ENCODE assay signal across 24 cellular contexts in the genomic region with DNA sequence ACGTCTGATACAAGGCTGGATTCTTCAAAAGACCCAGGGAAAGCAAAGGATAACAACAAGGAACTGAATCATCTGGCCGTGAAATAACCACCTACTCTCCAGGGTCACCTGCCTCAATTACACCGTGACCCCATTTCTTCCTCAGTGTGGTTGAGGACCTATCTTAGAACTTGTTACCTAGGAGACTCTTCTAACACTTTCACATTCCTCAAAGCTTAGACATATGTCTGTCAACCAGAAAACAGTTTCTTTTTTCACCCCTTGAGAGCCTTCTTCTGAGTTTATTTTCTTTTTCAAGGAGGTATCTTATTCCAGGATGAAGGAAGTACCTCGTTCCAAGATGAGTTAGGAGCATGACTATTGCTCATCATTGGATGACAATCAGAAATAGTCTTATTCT.
DNase-seq lines count a peak whose midpoint lies in the region; ATAC-seq, FAIRE-seq and TF ChIP-seq lines count a peak whose summit lies in the region.
"Had no signal": no experiment of that assay in that cellular context is flagged by ENCODE, and none has a peak within 500 bp of the region (broad histone marks: within the 10 kb centered on the region; RNA-seq: fewer than 3 reads in every experiment).

No MANE protein-coding gene starts in this region.

- H3K4me1 ChIP-seq in ACC112 (ENCODE audit: control insufficient read depth, insufficient read depth, low read length, unreplicated experiment): peaks cover 25% of the 10 kb centered on the region
- H3K4me1 ChIP-seq in GM23248 (ENCODE audit: insufficient read depth): peaks cover 23% of the 10 kb centered on the region
- no peaks in the 10 kb centered on the region for H3K4me1 ChIP-seq in OCI-LY7 (ENCODE audit: insufficient read depth, low read length, poor library complexity, severe bottlenecking)

- intact Hi-C loops in OCI-LY7 (cut with micrococcal nuclease; ENCODE audit: unreplicated experiment): no loop called here

- H2AFZ ChIP-seq in ACC112 (ENCODE audit: low read length, unreplicated experiment): peak overlapping the region; percentile 48
- H2AFZ ChIP-seq in GM23248: no peak overlapping the region
- H2AFZ ChIP-seq in OCI-LY7 (ENCODE audit: low read length): no peak overlapping the region

- POLR2A ChIA-PET in OCI-LY7 (lab: Charles Lee): interaction anchor here (0.6 to 1.9 kb wide), 4 partner anchors 9 to 132 kb away, joined by 3 to 7 read pairs (median 3); no protein-coding TSS in a partner anchor

- DNase-seq in GM23248 (peak; percentile 15), RCC 7860 (ENCODE audit: low spot score) (peak; percentile 82), kidney epithelial cell (ENCODE audit: low read depth) (peak; percentile 86), H7 (no peak), OCI-LY7 (ENCODE audit: low spot score) (no peak), GM19240 (ENCODE audit: insufficient read length, low spot score) (no peak)
- DNase-seq: activated CD4-positive, alpha-beta T cell treated with anti-CD3 and anti-CD28 coated beads, Interleukin-2, amount 10 ng/mL, durations not matched to agents 7 days and 5 days; activated effector memory CD4-positive, alpha-beta T cell treated with anti-CD3 and anti-CD28 coated beads, Interleukin-2, amount 50 U/mL, for 16 hours; caudate nucleus; GDM1; natural killer cell; NCI-H1417 treated with DMSO at 0.1 percent for 48 hours; NCI-H526; stimulated activated CD4-positive, alpha-beta T cell treated with anti-CD3 and anti-CD28 coated beads, Interleukin-2, amount 100 ng/mL, for 24 hours; stimulated activated naive CD4-positive, alpha-beta T cell; T-helper 1 cell had no signal

- peaks cover 13% of the 10 kb centered on the region; the same call in 1 of the 2 replicates for H3F3A ChIP-seq in GM23248 (ENCODE audit: insufficient read depth)

- no peak overlapping the region for H3K9ac ChIP-seq in GM23248

- H3K9me2 ChIP-seq in GM23248 (ENCODE audit: insufficient read depth) (no peaks in the 10 kb centered on the region), OCI-LY7 (ENCODE audit: insufficient read depth, low read length) (no peaks in the 10 kb centered on the region)

- no peak for ATAC-seq in GM18502 (IDR thresholded peaks at IDR 0.05; ENCODE audit: poor library complexity, unreplicated experiment)
- ATAC-seq: HepG2, natural killer cell had no signal

- peaks cover 64% of the 10 kb centered on the region for H3K79me2 ChIP-seq in ACC112 (ENCODE audit: control insufficient read depth, insufficient read depth, low read length, unreplicated experiment)
- peaks cover 100% of the 10 kb centered on the region for H3K79me2 ChIP-seq in GM23248 (ENCODE audit: insufficient read depth)
- H3K79me2 ChIP-seq in OCI-LY7 (ENCODE audit: insufficient read depth, low read depth, low read length): no peaks in the 10 kb centered on the region

- no peaks in the 10 kb centered on the region for H3K27me3 ChIP-seq in ACC112 (ENCODE audit: insufficient read depth, low read length)
- no peaks in the 10 kb centered on the region for H3K27me3 ChIP-seq in GM23248 (replicated peaks; ENCODE audit: insufficient read depth)
- H3K27me3 ChIP-seq in kidney epithelial cell (ENCODE audit: control insufficient read depth, insufficient read depth, low read length): no peaks in the 10 kb centered on the region
- H3K27me3 ChIP-seq in H7 (ENCODE audit: control insufficient read depth, insufficient read depth, low read length): no peaks in the 10 kb centered on the region

- H3K9me3 ChIP-seq in GM23248 (ENCODE audit: low read depth) (no peaks in the 10 kb centered on the region), OCI-LY7 (ENCODE audit: low read length) (no peaks in the 10 kb centered on the region)
- H3K9me3 ChIP-seq: thoracic aorta had no signal

- H3K27ac ChIP-seq in ACC112 (ENCODE audit: low read depth, low read length) (peak overlapping the region; percentile 87), GM23248 (no peak overlapping the region), OCI-LY7 (ENCODE audit: low read depth, low read length, poor library complexity, severe bottlenecking) (no peak overlapping the region)
- H3K27ac ChIP-seq: C4-2B, thoracic aorta had no signal

- CTCF ChIA-PET in OCI-LY7 (lab: Charles Lee; ENCODE audit: unreplicated experiment): no interaction called here

- H4K20me1 ChIP-seq in GM23248 (ENCODE audit: insufficient read depth): no peaks in the 10 kb centered on the region
- H4K20me1 ChIP-seq in OCI-LY7 (ENCODE audit: insufficient read depth, low read length): no peaks in the 10 kb centered on the region

- WGBS in GM23248 (ENCODE audit: low coverage in 1 of 2, low lambda C conversion rate in 2 of 2, missing lambda C conversion rate in 2 of 2), 2 experiments: 71 to 77% methylated on average over 4 of the region's 4 CpGs

- no peak overlapping the region for H3K4me2 ChIP-seq in GM23248 (ENCODE audit: unreplicated experiment)
- no peak overlapping the region for H3K4me2 ChIP-seq in OCI-LY7 (ENCODE audit: low read length)

- no TSS peak for BruUV-seq in OCI-LY7 (replicated peaks; lab: Mats Ljungman, UMichigan)

- FAIRE-seq in RCC 7860 (lab: Jason Lieb, UNC): peak; percentile 81
- FAIRE-seq: frontal cortex, H1, HepG2 had no signal

- in situ Hi-C loops in GM23248 (cut with MboI): loop anchor here (25.0 kb wide), 1 partner anchor 400 kb away; no protein-coding TSS in a partner anchor

- H3K4me3 ChIP-seq in ACC112 (ENCODE audit: low read depth, low read length) (peak overlapping the region; percentile 59), GM23248 (no peak overlapping the region), kidney epithelial cell (ENCODE audit: low read depth, low read length) (no peak overlapping the region), H7 (ENCODE audit: insufficient read depth, low read depth, low read length) (no peak overlapping the region), OCI-LY7 (ENCODE audit: low read depth, low read length, poor library complexity, severe bottlenecking) (no peak overlapping the region)
- H3K4me3 ChIP-seq: skin epidermis, thoracic aorta had no signal

- H3K36me3 ChIP-seq in ACC112 (ENCODE audit: insufficient read depth, low read length) (peaks cover 5% of the 10 kb centered on the region; the same call in 1 of the 2 replicates), GM23248 (ENCODE audit: low read depth) (no peaks in the 10 kb centered on the region), kidney epithelial cell (ENCODE audit: control insufficient read depth, insufficient read depth, low read length) (no peaks in the 10 kb centered on the region), H7 (replicated peaks; ENCODE audit: control insufficient read depth, insufficient read depth, low read length) (no peaks in the 10 kb centered on the region), OCI-LY7 (ENCODE audit: insufficient read depth, low read length) (no peaks in the 10 kb centered on the region)
- H3K36me3 ChIP-seq: thoracic aorta had no signal

- TF ChIP-seq CTCF in kidney epithelial cell (IDR thresholded peaks at IDR 0.05; ENCODE audit: insufficient read depth, low read length, poor library complexity, severe bottlenecking) (no peak), OCI-LY7 (conservative IDR thresholded peaks at IDR 0.05; ENCODE audit: low read length) (no peak)

Comparison
In these comparisons a context has a peak if more than half of its experiments do, and no peak if none do; other contexts are left out.
1. DNase-seq: peak in GM23248 (single experiment), RCC 7860 (single experiment) and kidney epithelial cell (single experiment); none in H7 (single experiment), OCI-LY7 (single experiment) and GM19240 (single experiment).